Comparison of ENCODE assay signal across 14 cellular contexts in genomic region chr5:90390933-90391332, GRCh38.
"Had no signal": no experiment of that assay in that cellular context is flagged by ENCODE, and none has a peak within 500 bp of the region (broad histone marks: within the 10 kb centered on the region; RNA-seq: fewer than 3 reads in every experiment).

No MANE protein-coding gene starts in this region.

- H3K4me1 ChIP-seq: adrenal gland, body of pancreas, right lobe of liver had no signal

- DNase-seq: activated CD4-positive, alpha-beta memory T cell treated with anti-CD3 and anti-CD28 coated beads for 36 hours; activated CD8-positive, alpha-beta memory T cell treated with anti-CD3 and anti-CD28 coated beads, Interleukin-2, amount 10 ng/mL, durations not matched to agents 7 days and 5 days; activated T-cell treated with anti-CD3 and anti-CD28 coated beads, Interleukin-2, amount 50 U/mL, for 1 hour; adrenal gland; body of pancreas; caudate nucleus; hippocampal formation; ovary; right lobe of liver had no signal

- H3K9me3 Mint-ChIP-seq: activated CD4-positive, alpha-beta memory T cell treated with anti-CD3 and anti-CD28 coated beads for 36 hours; activated naive CD4-positive, alpha-beta T cell treated with anti-CD3 and anti-CD28 coated beads, Interleukin-2, amount 50 U/mL, for 24 hours; stimulated activated naive CD8-positive, alpha-beta T cell treated with anti-CD3 and anti-CD28 coated beads, Interleukin-15, Interleukin-2, amounts not matched to agents 100 ng/mL and 50 ng/mL, for 24 hours had no signal

- H3K27ac ChIP-seq: adrenal gland, body of pancreas, ovary, right lobe of liver, thoracic aorta, VCaP had no signal

- H3K27ac Mint-ChIP-seq: activated CD4-positive, alpha-beta memory T cell treated with anti-CD3 and anti-CD28 coated beads for 36 hours; activated CD8-positive, alpha-beta memory T cell treated with anti-CD3 and anti-CD28 coated beads, Interleukin-2, amount 10 ng/mL, durations not matched to agents 7 days and 5 days; activated naive CD4-positive, alpha-beta T cell treated with anti-CD3 and anti-CD28 coated beads, Interleukin-2, amount 50 U/mL, for 24 hours; stimulated activated naive CD8-positive, alpha-beta T cell treated with anti-CD3 and anti-CD28 coated beads, Interleukin-15, Interleukin-2, amounts not matched to agents 100 ng/mL and 50 ng/mL, for 24 hours had no signal

- H3K4me3 Mint-ChIP-seq: activated CD4-positive, alpha-beta memory T cell treated with anti-CD3 and anti-CD28 coated beads for 36 hours; activated CD8-positive, alpha-beta memory T cell treated with anti-CD3 and anti-CD28 coated beads, Interleukin-2, amount 10 ng/mL, durations not matched to agents 7 days and 5 days; activated naive CD4-positive, alpha-beta T cell treated with anti-CD3 and anti-CD28 coated beads, Interleukin-2, amount 50 U/mL, for 24 hours; stimulated activated naive CD8-positive, alpha-beta T cell treated with anti-CD3 and anti-CD28 coated beads, Interleukin-15, Interleukin-2, amounts not matched to agents 100 ng/mL and 50 ng/mL, for 24 hours had no signal

- H3K9me3 ChIP-seq: body of pancreas, ovary, right lobe of liver, thoracic aorta had no signal

- H3K27me3 Mint-ChIP-seq: activated CD4-positive, alpha-beta memory T cell treated with anti-CD3 and anti-CD28 coated beads for 36 hours; activated naive CD4-positive, alpha-beta T cell treated with anti-CD3 and anti-CD28 coated beads, Interleukin-2, amount 50 U/mL, for 24 hours; stimulated activated naive CD8-positive, alpha-beta T cell treated with anti-CD3 and anti-CD28 coated beads, Interleukin-15, Interleukin-2, amounts not matched to agents 100 ng/mL and 50 ng/mL, for 24 hours had no signal

- H3K27me3 ChIP-seq: adrenal gland, body of pancreas, ovary, right lobe of liver had no signal

- H3K36me3 ChIP-seq: adrenal gland, ovary, right lobe of liver, thoracic aorta had no signal

- ATAC-seq: activated CD8-positive, alpha-beta memory T cell treated with anti-CD3 and anti-CD28 coated beads, Interleukin-2, amount 10 ng/mL, durations not matched to agents 7 days and 5 days; body of pancreas; esophagus mucosa; right lobe of liver had no signal

- H3K4me1 Mint-ChIP-seq: activated CD8-positive, alpha-beta memory T cell treated with anti-CD3 and anti-CD28 coated beads, Interleukin-2, amount 10 ng/mL, durations not matched to agents 7 days and 5 days had no signal

- H3K4me3 ChIP-seq: adrenal gland, body of pancreas, ovary, right lobe of liver, thoracic aorta had no signal
